In genomic region chr7:91876391-91877133, GRCh38 we compare ENCODE assay signal across 11 cellular contexts. TPM values are rescaled to one million over a fixed set of nuclear protein-coding genes. Genes with fewer than 3 reads are reported as not detected.
DNase-seq lines count a peak whose midpoint lies in the region; ATAC-seq and TF ChIP-seq lines count a peak whose summit lies in the region.
"Had no signal": no experiment of that assay in that cellular context is flagged by ENCODE, and none has a peak within 500 bp of the region (broad histone marks: within the 10 kb centered on the region; RNA-seq: fewer than 3 reads in every experiment).

No MANE protein-coding gene starts in this region.

- no peak overlapping the region for H3K27ac ChIP-seq in brain microvascular endothelial cell
- H3K27ac ChIP-seq: colonic mucosa had no signal

- peak; percentile 62 for TF ChIP-seq CTCF in brain microvascular endothelial cell (IDR thresholded peaks at IDR 0.05; ENCODE audit: low read depth, low read length, missing control alignments)

- in situ Hi-C loops in brain microvascular endothelial cell (cut with HindIII; ENCODE audit: low pct_ligation_motif_present, low sequenced_read_pairs) = no loop called here

- no peak overlapping the region for H3K4me3 ChIP-seq in brain microvascular endothelial cell (ENCODE audit: low read depth, low read length)
- H3K4me3 ChIP-seq: colonic mucosa had no signal

- DNase-seq in Ammon's horn (ENCODE audit: low spot score) (peak; percentile 18), LHCN-M2 (ENCODE audit: low read depth) (peak; percentile 20), brain microvascular endothelial cell (no peak), kidney tubule cell (ENCODE audit: low spot score) (peak; percentile 6)
- DNase-seq: activated T-cell treated with anti-CD3 and anti-CD28 coated beads, Interleukin-2, amount 50 U/mL, for 72 hours; colonic mucosa; NCI-H446 had no signal

- ATAC-seq in HG03025 (IDR thresholded peaks at IDR 0.05; ENCODE audit: low FRiP score, unreplicated experiment) (no peak), GM21526 (IDR thresholded peaks at IDR 0.05; ENCODE audit: low FRiP score, unreplicated experiment) (no peak), HG03175 (IDR thresholded peaks at IDR 0.05; ENCODE audit: unreplicated experiment) (no peak), HG02610 (IDR thresholded peaks at IDR 0.05; ENCODE audit: unreplicated experiment) (no peak)
- ATAC-seq: activated T-cell treated with anti-CD3 and anti-CD28 coated beads, Interleukin-2, amount 50 U/mL, for 72 hours had no signal

- H3K27me3 ChIP-seq in brain microvascular endothelial cell (replicated peaks) = no peaks in the 10 kb centered on the region
- H3K27me3 ChIP-seq: colonic mucosa had no signal

- peaks cover 6% of the 10 kb centered on the region for H3K36me3 ChIP-seq in brain microvascular endothelial cell (replicated peaks)
- H3K36me3 ChIP-seq: colonic mucosa had no signal

RNA-seq across cellular contexts. Expression of gene MTERF1, which starts 3.9 kb away (rescaled TPM):
- total RNA-seq in LHCN-M2 (2014; rRNA removed) = 14.4 and 16.0 TPM in 2 replicates
- polyA plus RNA-seq in LHCN-M2 (2012) = 3.6 TPM
